In genomic region chrX:45710081-45710801, GRCh38 we compare ENCODE assay signal across 7 cellular contexts.
A peak's percentile ranks its signal among the peaks of the same experiment; 100 is the strongest.
DNase-seq lines count a peak whose midpoint lies in the region; ATAC-seq and TF ChIP-seq lines count a peak whose summit lies in the region.

No MANE protein-coding gene starts in this region.

- no peaks in the 10 kb centered on the region; the same call in 2 of the 3 replicates for H3K36me3 Mint-ChIP-seq in GM23338 (ENCODE audit: low read depth)

- H4K20me1 ChIP-seq in GM23338 (replicated peaks; ENCODE audit: insufficient read depth), result no peaks in the 10 kb centered on the region

- ATAC-seq in GM19023 (IDR thresholded peaks at IDR 0.05; ENCODE audit: unreplicated experiment) (peak; percentile 81), HG03045 (IDR thresholded peaks at IDR 0.05; ENCODE audit: unreplicated experiment) (peak; percentile 82), GM23338 (no peak)

- H2AFZ ChIP-seq in GM23338, result no peak overlapping the region

- H3K36me3 ChIP-seq in GM23338 (ENCODE audit: insufficient read depth), result no peaks in the 10 kb centered on the region

- H3F3A ChIP-seq in GM23338 (replicated peaks; ENCODE audit: low read depth), result no peaks in the 10 kb centered on the region

- no peaks in the 10 kb centered on the region for H3K4me1 Mint-ChIP-seq in GM23338

- no peak overlapping the region for H3K4me2 ChIP-seq in GM23338

- H3K4me3 ChIP-seq in GM23338, result no peak overlapping the region

- no peak for TF ChIP-seq CTCF in GM23338 (conservative IDR thresholded peaks at IDR 0.05; ENCODE audit: low read depth in 2 of 2)

- H3K27ac Mint-ChIP-seq in GM23338, result no peak overlapping the region

- no peaks in the 10 kb centered on the region for H3K79me2 ChIP-seq in GM23338 (replicated peaks; ENCODE audit: insufficient read depth)

- no peaks in the 10 kb centered on the region for H3K9me3 Mint-ChIP-seq in GM23338

- H3K9me2 ChIP-seq in GM23338 (ENCODE audit: insufficient read depth), result no peaks in the 10 kb centered on the region

- no peak overlapping the region for H3K27ac ChIP-seq in GM23338 (ENCODE audit: low read depth)

- H3K27me3 Mint-ChIP-seq in GM23338 (ENCODE audit: insufficient read depth, low read depth, poor library complexity), result peaks cover 3% of the 10 kb centered on the region

- DNase-seq in activated CD4-positive, alpha-beta T cell treated with anti-CD3 and anti-CD28 coated beads for 4 hours, result peak; percentile 18 to 26
- DNase-seq in hepatic stellate cell (ENCODE audit: low spot score), result peak; percentile 44
- DNase-seq in OCI-M1 (lab: John Stamatoyannopoulos, UW), result no peak
- no peak for DNase-seq in NOMO-1 treated with dmso at 0.1 percent for 144 hours (lab: John Stamatoyannopoulos, UW; ENCODE audit: unreplicated experiment)
- DNase-seq in GM23338 (ENCODE audit: low spot score), result no peak

- no peaks in the 10 kb centered on the region for H3K27me3 ChIP-seq in GM23338 (ENCODE audit: insufficient read depth)

- H3K4me1 ChIP-seq in GM23338 (ENCODE audit: insufficient read depth), result no peaks in the 10 kb centered on the region

- H3K4me3 Mint-ChIP-seq in GM23338, result no peak overlapping the region

TF ChIP-seq in GM23338, 12 proteins besides CTCF, POLR2A, EP300 and RAD21:
- TF ChIP-seq REST (IDR thresholded peaks at IDR 0.05; ENCODE audit: unreplicated experiment) (no peak), ZNF331 (CRISPR knock-in tag; IDR thresholded peaks at IDR 0.05; ENCODE audit: low read depth) (no peak), NANOG (IDR thresholded peaks at IDR 0.05; ENCODE audit: borderline replicate concordance) (no peak), STAT1 (IDR thresholded peaks at IDR 0.05; ENCODE audit: unreplicated experiment) (no peak), ZNF114 (CRISPR knock-in tag; IDR thresholded peaks at IDR 0.05) (no peak)
TF ChIP-seq in GM23338: peak in this region for 0.

Comparison
In these comparisons a context has a peak if more than half of its experiments do, and no peak if none do; other contexts are left out.
1. DNase-seq: peak in activated CD4-positive, alpha-beta T cell treated with anti-CD3 and anti-CD28 coated beads for 4 hours (2 of 2) and hepatic stellate cell (single experiment); none in OCI-M1 (single experiment), NOMO-1 treated with dmso at 0.1 percent for 144 hours (single experiment) and GM23338 (single experiment).